In genomic region chr1:150213170-150214098, GRCh38 we compare ENCODE assay signal across 8 cellular contexts. TPM values are rescaled to one million over a fixed set of nuclear protein-coding genes. Genes with fewer than 3 reads are reported as not detected.
A peak's percentile ranks its signal among the peaks of the same experiment; 100 is the strongest.
DNase-seq lines count a peak whose midpoint lies in the region; ATAC-seq and TF ChIP-seq lines count a peak whose summit lies in the region.

No MANE protein-coding gene starts in this region.

- H3K27me3 ChIP-seq in colonic mucosa: no peaks in the 10 kb centered on the region
- H3K27me3 ChIP-seq in layer of hippocampus (ENCODE audit: control insufficient read depth, insufficient read depth, low read length): no peaks in the 10 kb centered on the region

- H3K4me3 ChIP-seq in colonic mucosa: peak overlapping the region; percentile 27

- ATAC-seq in GM18499 (IDR thresholded peaks at IDR 0.05; ENCODE audit: insufficient read depth, unreplicated experiment) (peak; percentile 42), HG03039 (IDR thresholded peaks at IDR 0.05; ENCODE audit: unreplicated experiment) (peak; percentile 77)

- intact Hi-C loops in colonic mucosa (cut with DNase I): no loop called here

- TF ChIP-seq CTCF in colonic mucosa (IDR thresholded peaks at IDR 0.05): no peak

- peak overlapping the region in 1 of 2 donors; percentile 28 for H3K9ac ChIP-seq in colonic mucosa (ENCODE audit: low read depth in 2 of 2, low read length in 2 of 2)

- H3K4me1 ChIP-seq in colonic mucosa: no peaks in the 10 kb centered on the region

- H3K27ac ChIP-seq in colonic mucosa: peak overlapping the region; percentile 54
- H3K27ac ChIP-seq in layer of hippocampus (ENCODE audit: low read depth, low read length): peak overlapping the region; percentile 66

- no peaks in the 10 kb centered on the region for H3K9me3 ChIP-seq in colonic mucosa

- DNase-seq in NCI-H2227 treated with DMSO at 0.1 percent for 48 hours (lab: John Stamatoyannopoulos, UW): peak; percentile 94
- DNase-seq in activated CD4-positive, alpha-beta T cell treated with anti-CD3 and anti-CD28 coated beads for 48 hours: peak; percentile 95
- DNase-seq in colonic mucosa: peak; percentile 93
- peak; percentile 84 for DNase-seq in stimulated activated CD4-positive, alpha-beta T cell treated with anti-CD3 and anti-CD28 coated beads, Interleukin-1b, Interleukin-23, amount 100 ng/mL, for 4 hours (ENCODE audit: low read depth in 2 of 2)
- no peak for DNase-seq in NCI-H510A (lab: John Stamatoyannopoulos, UW)

- no peaks in the 10 kb centered on the region for H3K36me3 ChIP-seq in colonic mucosa

RNA-seq across cellular contexts. Expression of gene ANP32E, which starts 22.5 kb away (rescaled TPM):
- total RNA-seq in colonic mucosa: 10 to 100 TPM; 18.5 to 36.3 TPM

RNA-seq across cellular contexts. Expression of gene CA14, which starts 44.1 kb away (rescaled TPM):
- under 1 TPM; 0.22 to 0.29 TPM for total RNA-seq in colonic mucosa

RNA-seq across cellular contexts. Expression of gene APH1A, which starts 55.4 kb away (rescaled TPM):
- 100 to 1,000 TPM; 180 to 209 TPM for total RNA-seq in colonic mucosa

RNA-seq across cellular contexts. Expression of gene C1orf54, which starts 59.2 kb away (rescaled TPM):
- total RNA-seq in colonic mucosa: 1 to 10 TPM; 2.7 to 6.0 TPM
